ENCODE assay signal across 29 cellular contexts in the genomic region with DNA sequence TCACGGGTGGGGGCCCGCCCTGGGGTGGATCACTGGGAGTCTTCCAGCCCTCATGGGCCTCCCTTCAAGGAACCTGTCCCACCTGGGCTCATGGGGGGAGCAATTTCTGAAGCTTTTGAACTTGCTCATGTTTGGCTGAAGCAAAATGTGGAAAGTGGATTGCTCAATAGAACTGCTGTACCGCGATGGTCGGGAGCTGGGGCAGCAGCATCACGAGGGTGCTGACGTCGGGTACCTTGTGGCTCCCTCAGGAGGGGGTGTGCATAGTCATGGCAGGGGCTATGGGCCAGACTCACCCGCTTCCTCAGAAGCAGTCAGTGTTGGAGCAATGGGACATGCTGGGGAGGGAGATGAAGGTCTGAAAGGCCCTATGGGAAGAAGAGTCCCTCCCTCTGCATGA. TPM values are rescaled to one million over a fixed set of nuclear protein-coding genes. Genes with fewer than 3 reads are reported as not detected.
DNase-seq lines count a peak whose midpoint lies in the region; ATAC-seq, FAIRE-seq and TF ChIP-seq lines count a peak whose summit lies in the region.
"Had no signal": no experiment of that assay in that cellular context is flagged by ENCODE, and none has a peak within 500 bp of the region (broad histone marks: within the 10 kb centered on the region; RNA-seq: fewer than 3 reads in every experiment).

No MANE protein-coding gene starts in this region.

- no peaks in the 10 kb centered on the region for H3K9me3 ChIP-seq in neural progenitor cell (ENCODE audit: low read depth)
- H3K9me3 ChIP-seq: MG63, pancreas had no signal

- intact Hi-C loops in CD14-positive monocyte (cut with micrococcal nuclease): no loop called here
- intact Hi-C loops in activated T-helper 2 cell treated with anti-CD3 and anti-CD28 coated beads, Interferon-gamma antibody, Interleukin-2, Interleukin-4, amounts not matched to agents 10 μg/mL and 5 μg/mL and 100 μg/mL, durations not matched to agents 14 hours and 24 hours and 36 hours (cut with micrococcal nuclease): no loop called here
- intact Hi-C loops in cardiac septum (cut with DNase I): no loop called here

- TF ChIP-seq CTCF in CD14-positive monocyte (IDR thresholded peaks at IDR 0.05) (no peak), neural progenitor cell (IDR thresholded peaks at IDR 0.05) (no peak)

- H3K4me3 ChIP-seq in neural progenitor cell: no peak overlapping the region
- H3K4me3 ChIP-seq: dorsolateral prefrontal cortex, MG63, pancreas, smooth muscle cell had no signal

- H3K27me3 Mint-ChIP-seq in CD14-positive monocyte (ENCODE audit: low read depth in 3 of 3): peaks cover 0 to 1% (median 0%) of the 10 kb centered on the region in 3 donors
- no peaks in the 10 kb centered on the region for H3K27me3 Mint-ChIP-seq in activated T-helper 2 cell treated with anti-CD3 and anti-CD28 coated beads, Interferon-gamma antibody, Interleukin-2, Interleukin-4, amounts not matched to agents 10 μg/mL and 5 μg/mL and 100 μg/mL, durations not matched to agents 14 hours and 24 hours and 36 hours (ENCODE audit: low read depth)
- peaks cover 8% of the 10 kb centered on the region for H3K27me3 Mint-ChIP-seq in neural progenitor cell (ENCODE audit: insufficient read depth, low read depth)
- H3K27me3 Mint-ChIP-seq: naive thymus-derived CD8-positive, alpha-beta T cell; type B pancreatic cell had no signal

- H3K27me3 ChIP-seq in neural progenitor cell: no peaks in the 10 kb centered on the region
- H3K27me3 ChIP-seq: dorsolateral prefrontal cortex, MG63, pancreas had no signal

- peaks cover 90 to 92% of the 10 kb centered on the region in 2 donors for H3K36me3 Mint-ChIP-seq in CD14-positive monocyte
- peaks cover 61% of the 10 kb centered on the region for H3K36me3 Mint-ChIP-seq in activated T-helper 2 cell treated with anti-CD3 and anti-CD28 coated beads, Interferon-gamma antibody, Interleukin-2, Interleukin-4, amounts not matched to agents 10 μg/mL and 5 μg/mL and 100 μg/mL, durations not matched to agents 14 hours and 24 hours and 36 hours (ENCODE audit: low read depth)
- peaks cover 17% of the 10 kb centered on the region for H3K36me3 Mint-ChIP-seq in neural progenitor cell

- H3K4me2 ChIP-seq in neural progenitor cell: no peak overlapping the region
- H3K4me2 ChIP-seq: smooth muscle cell had no signal

- H3K9me3 Mint-ChIP-seq in CD14-positive monocyte: no peaks in the 10 kb centered on the region
- no peaks in the 10 kb centered on the region for H3K9me3 Mint-ChIP-seq in activated T-helper 2 cell treated with anti-CD3 and anti-CD28 coated beads, Interferon-gamma antibody, Interleukin-2, Interleukin-4, amounts not matched to agents 10 μg/mL and 5 μg/mL and 100 μg/mL, durations not matched to agents 14 hours and 24 hours and 36 hours
- H3K9me3 Mint-ChIP-seq in neural progenitor cell: no peaks in the 10 kb centered on the region
- H3K9me3 Mint-ChIP-seq: naive thymus-derived CD8-positive, alpha-beta T cell; type B pancreatic cell had no signal

- no peak for ATAC-seq in GM18870 (IDR thresholded peaks at IDR 0.05; ENCODE audit: unreplicated experiment)
- ATAC-seq: HCT116; left ventricle myocardium superior; naive thymus-derived CD8-positive, alpha-beta T cell; pancreas had no signal

- DNase-seq in CD14-positive monocyte (ENCODE audit: low spot score) (peak; percentile 84), GM12891 (ENCODE audit: insufficient read length, low spot score) (no peak), neural progenitor cell (ENCODE audit: low spot score) (no peak), cardiac septum (ENCODE audit: low spot score) (no peak)
- no peak for DNase-seq in activated T-helper 2 cell treated with anti-CD3 and anti-CD28 coated beads, Interferon-gamma antibody, Interleukin-2, Interleukin-4, amounts not matched to agents 10 μg/mL and 5 μg/mL and 100 μg/mL, durations not matched to agents 14 hours and 24 hours and 36 hours (ENCODE audit: low spot score)
- DNase-seq in activated CD4-positive, CD25-positive, alpha-beta regulatory T cell treated with anti-CD3 and anti-CD28 coated beads, Interleukin-2, amount 50 U/mL, for 72 hours: no peak
- DNase-seq: activated CD8-positive, alpha-beta memory T cell treated with anti-CD3 and anti-CD28 coated beads, Interleukin-2, amount 50 U/mL, for 4 hours; dorsolateral prefrontal cortex; islet precursor cell; KBM-7; left ventricle myocardium superior; MG63; midbrain; naive thymus-derived CD8-positive, alpha-beta T cell; NCI-H446 treated with DMSO at 0.1 percent for 48 hours; NCI-H82; pancreas; stimulated activated CD4-positive, alpha-beta T cell treated with anti-CD3 and anti-CD28 coated beads, Interleukin-2, amount 100 ng/mL, for 24 hours had no signal

- H3K27ac Mint-ChIP-seq in CD14-positive monocyte: peak overlapping the region; percentile 39 to 91 (median 73)
- H3K27ac Mint-ChIP-seq in activated T-helper 2 cell treated with anti-CD3 and anti-CD28 coated beads, Interferon-gamma antibody, Interleukin-2, Interleukin-4, amounts not matched to agents 10 μg/mL and 5 μg/mL and 100 μg/mL, durations not matched to agents 14 hours and 24 hours and 36 hours: peak overlapping the region; percentile 55
- peak overlapping the region; percentile 81 for H3K27ac Mint-ChIP-seq in neural progenitor cell
- H3K27ac Mint-ChIP-seq: type B pancreatic cell had no signal

- FAIRE-seq in GM12891 (lab: Jason Lieb, UNC): no peak
- FAIRE-seq: D721Med, HTR-8/SVneo, pancreas had no signal

- no peaks in the 10 kb centered on the region for H3K36me3 ChIP-seq in neural progenitor cell
- H3K36me3 ChIP-seq: MG63 had no signal

- peaks cover 7% of the 10 kb centered on the region for H3K4me1 ChIP-seq in neural progenitor cell

- H3K79me2 ChIP-seq in neural progenitor cell (ENCODE audit: low read depth): no peaks in the 10 kb centered on the region

- H3K4me3 Mint-ChIP-seq in CD14-positive monocyte (no peak overlapping the region), neural progenitor cell (no peak overlapping the region)
- no peak overlapping the region for H3K4me3 Mint-ChIP-seq in activated T-helper 2 cell treated with anti-CD3 and anti-CD28 coated beads, Interferon-gamma antibody, Interleukin-2, Interleukin-4, amounts not matched to agents 10 μg/mL and 5 μg/mL and 100 μg/mL, durations not matched to agents 14 hours and 24 hours and 36 hours (ENCODE audit: low read depth)
- H3K4me3 Mint-ChIP-seq: naive thymus-derived CD8-positive, alpha-beta T cell; type B pancreatic cell had no signal

- H3K4me1 Mint-ChIP-seq in CD14-positive monocyte: peaks cover 35% of the 10 kb centered on the region
- H3K4me1 Mint-ChIP-seq in activated T-helper 2 cell treated with anti-CD3 and anti-CD28 coated beads, Interferon-gamma antibody, Interleukin-2, Interleukin-4, amounts not matched to agents 10 μg/mL and 5 μg/mL and 100 μg/mL, durations not matched to agents 14 hours and 24 hours and 36 hours (ENCODE audit: low read depth): no peaks in the 10 kb centered on the region
- peaks cover 8% of the 10 kb centered on the region for H3K4me1 Mint-ChIP-seq in neural progenitor cell

- H3F3A ChIP-seq in neural progenitor cell (ENCODE audit: low read depth): no peaks in the 10 kb centered on the region

- no peak overlapping the region for H2AFZ ChIP-seq in neural progenitor cell (replicated peaks)

- no peaks in the 10 kb centered on the region for H4K20me1 ChIP-seq in neural progenitor cell (ENCODE audit: low read depth)

- TF ChIP-seq POLR2A in GM12891 (IDR thresholded peaks at IDR 0.05; ENCODE audit: low read depth, low read length): no peak

- no peak overlapping the region for H3K9ac ChIP-seq in neural progenitor cell

- H3K27ac ChIP-seq in neural progenitor cell: no peak overlapping the region
- H3K27ac ChIP-seq: C4-2B, pancreas had no signal

TF ChIP-seq in GM12891, 5 proteins besides CTCF, POLR2A, EP300 and RAD21:
- TF ChIP-seq POU2F2 (IDR thresholded peaks at IDR 0.05; ENCODE audit: low read depth, low read length): no peak
- no peak for TF ChIP-seq PAX5 (IDR thresholded peaks at IDR 0.05; ENCODE audit: insufficient read depth, low read length, severe bottlenecking)
- TF ChIP-seq POLR2AphosphoS5 (IDR thresholded peaks at IDR 0.05; ENCODE audit: low read depth, low read length): peak; percentile 8; the same call in 1 of the 2 replicates
- TF ChIP-seq TAF1 (IDR thresholded peaks at IDR 0.05; ENCODE audit: low read depth, low read length): no peak

RNA-seq across cellular contexts. Expression of gene PRRT1B, which starts 57.9 kb away (rescaled TPM):
- not detected for polyA plus RNA-seq in CD14-positive monocyte
- polyA plus RNA-seq in GM12891 (2012; ENCODE audit: low read depth, missing spikeins): not detected
- total RNA-seq in activated T-helper 2 cell treated with anti-CD3 and anti-CD28 coated beads, Interferon-gamma antibody, Interleukin-2, Interleukin-4, amounts not matched to agents 10 μg/mL and 5 μg/mL and 100 μg/mL, durations not matched to agents 14 hours and 24 hours and 36 hours: not detected in 2 replicates
- total RNA-seq in neural progenitor cell (ENCODE audit: low replicate concordance) (not detected in 2 replicates), cardiac septum (not detected)
- total RNA-seq: Daoy; glomerular endothelial cell; left ventricle myocardium superior; naive thymus-derived CD8-positive, alpha-beta T cell; OCI-LY7; smooth muscle cell; subcutaneous adipose tissue had no signal
- polyA plus RNA-seq: naive thymus-derived CD8-positive, alpha-beta T cell; smooth muscle cell had no signal
